Comparison of ENCODE assay signal across 11 cellular contexts in genomic region chr11:64729851-64730382, GRCh38. TPM values are rescaled to one million over a fixed set of nuclear protein-coding genes. Genes with fewer than 3 reads are reported as not detected.
A peak's percentile ranks its signal among the peaks of the same experiment; 100 is the strongest.
DNase-seq lines count a peak whose midpoint lies in the region; ATAC-seq, FAIRE-seq and TF ChIP-seq lines count a peak whose summit lies in the region.
"Had no signal": no experiment of that assay in that cellular context is flagged by ENCODE, and none has a peak within 500 bp of the region (broad histone marks: within the 10 kb centered on the region; RNA-seq: fewer than 3 reads in every experiment).

No MANE protein-coding gene starts in this region.

- H3K4me1 ChIP-seq in IMR-90 (ENCODE audit: control insufficient read depth, insufficient read depth, low read length) = no peaks in the 10 kb centered on the region
- H3K4me1 ChIP-seq in K562 (replicated peaks in 1 of 2; ENCODE audit: control insufficient read depth in 2 of 2, insufficient read depth in 2 of 2, low read length in 2 of 2) = peaks cover 0 to 20% of the 10 kb centered on the region in 2 experiments; a peak in 4 of 5 replicates
- H3K4me1 ChIP-seq in mucosa of descending colon (ENCODE audit: low read depth) = no peaks in the 10 kb centered on the region
- H3K4me1 ChIP-seq: vagina had no signal

- DNase-seq in NCI-H2196 (lab: John Stamatoyannopoulos, UW; ENCODE audit: unreplicated experiment) (peak; percentile 33), NCI-H2196 treated with DMSO at 0.1 percent for 48 hours (lab: John Stamatoyannopoulos, UW; ENCODE audit: unreplicated experiment) (no peak), IMR-90 (no peak), K562 (ENCODE audit: extremely low read depth in 1 of 4, low spot score in 3 of 4) (peak; percentile 63 to 82 (median 78)), mucosa of descending colon (peak in 2 of 3 donors; percentile 71), MCF 10A (ENCODE audit: unreplicated experiment) (no peak), GM20000 (ENCODE audit: low spot score) (no peak)
- DNase-seq: activated CD8-positive, alpha-beta memory T cell treated with anti-CD3 and anti-CD28 coated beads for 24 hours had no signal

- no peak overlapping the region for H2BK15ac ChIP-seq in IMR-90 (ENCODE audit: low read depth, low read length)

- no peak overlapping the region for H3K14ac ChIP-seq in IMR-90 (replicated peaks; ENCODE audit: low read depth, low read length)

- H2AFZ ChIP-seq in IMR-90 (replicated peaks; ENCODE audit: low read length, poor library complexity) (peak overlapping the region; percentile 23), K562 (ENCODE audit: low read depth, low read length) (peak overlapping the region; percentile 60; the same call in 1 of the 2 replicates)

- peak; percentile 35 for FAIRE-seq in K562 (lab: Jason Lieb, UNC)

- H4K91ac ChIP-seq in IMR-90 (ENCODE audit: insufficient read depth, low read depth, low read length) = no peak overlapping the region

- CTCF ChIA-PET in IMR-90 (lab: Yijun Ruan, JAX) = interaction anchor here (0.6 to 0.7 kb wide), 2 partner anchors 237 to 539 kb away, joined by 4 read pairs; no protein-coding TSS in a partner anchor
- CTCF ChIA-PET in K562 (lab: Yijun Ruan, JAX; ENCODE audit: low intra/inter-chr PET ratio) = no interaction called here
- CTCF ChIA-PET in MCF 10A (lab: Yijun Ruan, JAX) = no interaction called here

- H2AK9ac ChIP-seq in IMR-90 (replicated peaks; ENCODE audit: low read depth, low read length, poor library complexity) = peak overlapping the region; percentile 65

- no TSS peak for BruUV-seq in IMR-90 (replicated peaks; lab: Mats Ljungman, UMichigan)
- BruUV-seq in K562 (replicated peaks; lab: Mats Ljungman, UMichigan) = no TSS peak
- no TSS peak for BruUV-seq in MCF 10A (replicated peaks; lab: Mats Ljungman, UMichigan)

- H3K4ac ChIP-seq in IMR-90 (ENCODE audit: low read depth, low read length) = no peak overlapping the region

- ATAC-seq in IMR-90 (ENCODE audit: low read depth) (peak; percentile 74), K562 (peak; percentile 98), mucosa of descending colon (peak; percentile 74), HG02938 (IDR thresholded peaks at IDR 0.05; ENCODE audit: unreplicated experiment) (no peak)

- H3K23ac ChIP-seq in IMR-90 (ENCODE audit: low read depth, low read length) = no peak overlapping the region

- H3K4me1 Mint-ChIP-seq in MCF 10A (ENCODE audit: insufficient read depth, unreplicated experiment) = no peaks in the 10 kb centered on the region

- TF ChIP-seq RAD21 in IMR-90 (IDR thresholded peaks at IDR 0.05; ENCODE audit: low read length) (no peak), K562 (CRISPR knock-in tag; conservative IDR thresholded peaks at IDR 0.05 in 1 of 2, IDR thresholded peaks at IDR 0.05 in 1 of 2) (no peak)

- H3K4me2 ChIP-seq in IMR-90 (ENCODE audit: low read depth, low read length) (no peak overlapping the region), K562 (ENCODE audit: insufficient read depth, low read length) (peak overlapping the region; percentile 59)

- H3K56ac ChIP-seq in IMR-90 (ENCODE audit: extremely low read depth, insufficient read depth, low read length) = no peak overlapping the region

- H4K5ac ChIP-seq in IMR-90 (ENCODE audit: low read depth, low read length) = no peak overlapping the region

- TF ChIP-seq CTCF in IMR-90 (conservative IDR thresholded peaks at IDR 0.05; ENCODE audit: low read depth, low read length) = no peak
- TF ChIP-seq CTCF in K562 (IDR thresholded peaks at IDR 0.05 in 2 of 3, conservative IDR thresholded peaks at IDR 0.05 in 1 of 3; ENCODE audit: insufficient read depth in 2 of 3, low read depth in 1 of 3, low read length in 3 of 3) = no peak
- no peak for TF ChIP-seq CTCF in mucosa of descending colon (IDR thresholded peaks at IDR 0.05)
- TF ChIP-seq CTCF in MCF 10A (IDR thresholded peaks at IDR 0.05; ENCODE audit: unreplicated experiment) = no peak
- no peak for TF ChIP-seq CTCF in GM20000 (IDR thresholded peaks at IDR 0.05; ENCODE audit: extremely low read depth, missing control alignments)

- no peaks in the 10 kb centered on the region for H3K79me2 ChIP-seq in K562 (ENCODE audit: control insufficient read depth, insufficient read depth, low read length)

- H3K9ac ChIP-seq in IMR-90 (ENCODE audit: low read depth, low read length) = no peak overlapping the region
- peak overlapping the region in 1 of 2 experiments; percentile 74; a peak in 2 of 4 replicates for H3K9ac ChIP-seq in K562 (ENCODE audit: insufficient read depth in 1 of 2, low read depth in 2 of 2, low read length in 2 of 2)

- no peak overlapping the region for H2AK5ac ChIP-seq in IMR-90 (ENCODE audit: low read depth, low read length)

- no peak overlapping the region for H3K18ac ChIP-seq in IMR-90 (ENCODE audit: low read depth, low read length)

- no peaks in the 10 kb centered on the region for H3K36me3 Mint-ChIP-seq in MCF 10A (ENCODE audit: insufficient read depth, unreplicated experiment)

- H3K9me3 ChIP-seq in IMR-90 (ENCODE audit: control insufficient read depth, insufficient read depth, low read length) (no peaks in the 10 kb centered on the region), K562 (replicated peaks; ENCODE audit: control insufficient read depth, insufficient read depth, low read depth, low read length) (no peaks in the 10 kb centered on the region), mucosa of descending colon (no peaks in the 10 kb centered on the region)
- H3K9me3 ChIP-seq: vagina had no signal

- no peak overlapping the region for H3K27ac Mint-ChIP-seq in MCF 10A (ENCODE audit: low read depth, unreplicated experiment)

- TF ChIP-seq POLR2A in IMR-90 (IDR thresholded peaks at IDR 0.05; ENCODE audit: low read depth, low read length) = no peak
- TF ChIP-seq POLR2A in K562 (conservative IDR thresholded peaks at IDR 0.05) = no peak

- POLR2A ChIA-PET in IMR-90 (lab: Charles Lee; ENCODE audit: unreplicated experiment) = no interaction called here
- POLR2A ChIA-PET in K562 (lab: Yijun Ruan, JAX) = no interaction called here
- POLR2A ChIA-PET in MCF 10A (lab: Yijun Ruan, JAX) = no interaction called here

- intact Hi-C loops in IMR-90 (cut with micrococcal nuclease) = no loop called here
- intact Hi-C loops in K562 (cut with micrococcal nuclease) = loop anchor here (10.0 kb wide), 1 partner anchor 75 kb away; no protein-coding TSS in a partner anchor
- intact Hi-C loops in mucosa of descending colon (cut with DNase I, micrococcal nuclease) = loop anchor here in 1 of 2 donors (5.0 kb wide), 1 partner anchor 43 kb away; no protein-coding TSS in a partner anchor
- intact Hi-C loops in MCF 10A (cut with micrococcal nuclease) = no loop called here

- H2BK5ac ChIP-seq in IMR-90 (ENCODE audit: low read depth, low read length, poor library complexity, severe bottlenecking) = no peak overlapping the region

- no peaks in the 10 kb centered on the region for H3K9me3 Mint-ChIP-seq in MCF 10A (ENCODE audit: unreplicated experiment)

- H4K20me1 ChIP-seq in IMR-90 (ENCODE audit: insufficient read depth, low read length) (no peaks in the 10 kb centered on the region), K562 (replicated peaks; ENCODE audit: control insufficient read depth, insufficient read depth, low read length) (no peaks in the 10 kb centered on the region)

- H3K36me3 ChIP-seq in IMR-90 (ENCODE audit: control insufficient read depth, insufficient read depth, low read length) (no peaks in the 10 kb centered on the region), K562 (ENCODE audit: control insufficient read depth, insufficient read depth, low read length) (no peaks in the 10 kb centered on the region), mucosa of descending colon (ENCODE audit: low read depth) (no peaks in the 10 kb centered on the region)
- H3K36me3 ChIP-seq: vagina had no signal

- H3K4me3 ChIP-seq in IMR-90 (ENCODE audit: insufficient read depth, low read depth, low read length) = no peak overlapping the region
- H3K4me3 ChIP-seq in K562 = no peak overlapping the region
- H3K4me3 ChIP-seq in mucosa of descending colon = no peak overlapping the region
- H3K4me3 ChIP-seq: vagina had no signal

- H3K27me3 Mint-ChIP-seq in MCF 10A (ENCODE audit: insufficient read depth, unreplicated experiment) = peaks cover 25% of the 10 kb centered on the region

- H3K4me3 Mint-ChIP-seq in MCF 10A (ENCODE audit: unreplicated experiment) = no peak overlapping the region

- H2BK120ac ChIP-seq in IMR-90 (ENCODE audit: low read depth, low read length) = no peak overlapping the region

- no peak overlapping the region for H2BK20ac ChIP-seq in IMR-90 (ENCODE audit: low read depth, low read length)

- in situ Hi-C loops in IMR-90 (cut with MboI; ENCODE audit: low sequenced_read_pairs) (no loop called here), K562 (cut with MboI) (no loop called here)

- no peak for TF ChIP-seq EP300 in K562 (IDR thresholded peaks at IDR 0.05; ENCODE audit: low read length)

- H3K27ac ChIP-seq in IMR-90 (ENCODE audit: insufficient read depth, low read length) (no peak overlapping the region), K562 (ENCODE audit: extremely low read depth, low read depth, low read length) (no peak overlapping the region)
- H3K27ac ChIP-seq: RWPE1, vagina had no signal

- no peak overlapping the region for H4K8ac ChIP-seq in IMR-90 (ENCODE audit: low read depth in 2 of 2, low read length in 2 of 2)

- H3K27me3 ChIP-seq in IMR-90 (ENCODE audit: control insufficient read depth, insufficient read depth, low read length) (peaks cover 50% of the 10 kb centered on the region), K562 (ENCODE audit: control insufficient read depth in 2 of 2, insufficient read depth in 2 of 2, low read length in 2 of 2) (peaks cover 0 to 4% of the 10 kb centered on the region in 2 experiments; a peak in 1 of 5 replicates)
- H3K27me3 ChIP-seq: vagina had no signal

- dilution Hi-C loops in IMR-90 (cut with HindIII; ENCODE audit: low sequenced_read_pairs, unreplicated experiment) = no loop called here

- H3K9me1 ChIP-seq in IMR-90 (ENCODE audit: insufficient read depth, low read length) (no peaks in the 10 kb centered on the region), K562 (ENCODE audit: control insufficient read depth, insufficient read depth, low read length) (no peaks in the 10 kb centered on the region)

- 64% methylated on average over 3 of the region's 21 CpGs; no CpG with 5 or more reads in 1 of the 2 experiments for WGBS in IMR-90 (ENCODE audit: extremely low coverage in 2 of 2, insufficient read length in 1 of 2), 2 experiments
- 28% methylated on average over 16 of the region's 21 CpGs for WGBS in K562 (ENCODE audit: insufficient coverage, low coverage, missing lambda C conversion rate)

- H3K79me1 ChIP-seq in IMR-90 (ENCODE audit: low read depth in 1 of 2, low read length in 2 of 2) = no peaks in the 10 kb centered on the region

RNA-seq across cellular contexts. Expression of gene NRXN2, which starts 6.9 kb away (rescaled TPM):
- total RNA-seq in IMR-90 (2012; rRNA removed) (0.18 and 0.28 TPM in 2 replicates), K562 (2014; rRNA removed) (0.45 and 0.53 TPM in 2 replicates), K562 (2014; rRNA removed; fragmentation: Illumina TruSeq; extraction: Trizol) (not detected in 2 replicates), K562 (2015; rRNA removed; fragmentation: Illumina TruSeq; extraction: Trizol) (0.11 TPM in 1 of 2 replicates, not detected in the other), K562 (2021) (0.47 and 0.69 TPM in 2 replicates), mucosa of descending colon (10 to 100 TPM in 1 of 3 donors, 1 to 10 TPM in 2; 3.9 to 42.0 (median 6.9) TPM), MCF 10A (2022) (not detected in 2 replicates)
- polyA plus RNA-seq in IMR-90 (2012; rRNA removed) (0.13 and 0.22 TPM in 2 replicates), K562 (2011; rRNA removed) (0.15 and 0.18 TPM in 2 replicates), K562 (2014; fragmentation: Illumina TruSeq; extraction: Trizol) (0.07 and 0.08 TPM in 2 replicates), K562 (2014; fragmentation: Nextera tagmentation; extraction: Ambion mirVana) (not detected), K562 (2014; rRNA removed) (0.12 TPM in 1 of 2 replicates, not detected in the other)
- 0.17 and 0.21 TPM in 2 replicates for polyA plus RNA-seq in IMR-90 (2012; cell fraction: cytosol; rRNA removed)
- polyA plus RNA-seq in IMR-90 (2012; cell fraction: nucleus; rRNA removed; ENCODE audit: low replicate concordance) = 0.39 and 0.55 TPM in 2 replicates
- total RNA-seq in K562 (2011; cell fraction: chromatin; rRNA removed; ENCODE audit: low replicate concordance) = 0.81 and 1.7 TPM in 2 replicates
- 2.2 and 2.4 TPM in 2 replicates for total RNA-seq in K562 (2011; cell fraction: nucleolus; rRNA removed)
- 1.5 and 2.8 TPM in 2 replicates for total RNA-seq in K562 (2011; cell fraction: nucleoplasm; rRNA removed)
- polyA plus RNA-seq in K562 (2011; cell fraction: cytosol; rRNA removed) = 0.09 and 1.3 TPM in 2 replicates
- polyA plus RNA-seq in K562 (2011; cell fraction: nucleus; rRNA removed) = 0.70 and 0.88 TPM in 2 replicates
- polyA plus RNA-seq in K562 (2012) = 0.33 and 0.36 TPM in 2 replicates
- polyA minus RNA-seq in K562 (2011; rRNA and poly(A)+ RNA removed) = 0.09 and 0.53 TPM in 2 replicates
- polyA minus RNA-seq in K562 (2011; cell fraction: cytosol; rRNA and poly(A)+ RNA removed) = 3.1 TPM in 1 of 2 replicates, not detected in the other
- 1.3 and 1.7 TPM in 2 replicates for polyA minus RNA-seq in K562 (2011; cell fraction: nucleus; rRNA and poly(A)+ RNA removed)

RNA-seq across cellular contexts. Expression of gene RASGRP2, which starts 14.0 kb away (rescaled TPM):
- total RNA-seq in IMR-90 (2012; rRNA removed) (not detected in 2 replicates), K562 (2014; rRNA removed) (10.8 and 12.3 TPM in 2 replicates), K562 (2014; rRNA removed; fragmentation: Illumina TruSeq; extraction: Trizol) (4.2 and 5.3 TPM in 2 replicates), K562 (2015; rRNA removed; fragmentation: Illumina TruSeq; extraction: Trizol) (4.1 and 5.0 TPM in 2 replicates), K562 (2021) (14.6 and 15.8 TPM in 2 replicates), mucosa of descending colon (10 to 100 TPM in 1 of 3 donors, 1 to 10 TPM in 2; 3.3 to 25.6 (median 9.7) TPM), MCF 10A (2022) (not detected in 2 replicates)
- polyA plus RNA-seq in IMR-90 (2012; rRNA removed) (0.82 and 1.2 TPM in 2 replicates), K562 (2011; rRNA removed) (15.7 and 16.6 TPM in 2 replicates), K562 (2014; fragmentation: Illumina TruSeq; extraction: Trizol) (5.5 and 6.3 TPM in 2 replicates), K562 (2014; fragmentation: Nextera tagmentation; extraction: Ambion mirVana) (1 to 10 TPM in 1 of 2 experiments, under 1 TPM in 1; 0.87 to 1.1 TPM), K562 (2014; rRNA removed) (15.8 and 22.7 TPM in 2 replicates)
- 0.93 TPM in 1 of 2 replicates, not detected in the other for polyA plus RNA-seq in IMR-90 (2012; cell fraction: cytosol; rRNA removed)
- 1.2 and 1.9 TPM in 2 replicates for polyA plus RNA-seq in IMR-90 (2012; cell fraction: nucleus; rRNA removed; ENCODE audit: low replicate concordance)
- 26.8 and 84.8 TPM in 2 replicates for total RNA-seq in K562 (2011; cell fraction: chromatin; rRNA removed; ENCODE audit: low replicate concordance)
- total RNA-seq in K562 (2011; cell fraction: nucleolus; rRNA removed) = 33.2 and 45.9 TPM in 2 replicates
- total RNA-seq in K562 (2011; cell fraction: nucleoplasm; rRNA removed) = 30.1 and 31.5 TPM in 2 replicates
- polyA plus RNA-seq in K562 (2011; cell fraction: cytosol; rRNA removed) = 13.8 and 38.4 TPM in 2 replicates
- polyA plus RNA-seq in K562 (2011; cell fraction: nucleus; rRNA removed) = 53.6 and 109 TPM in 2 replicates
- 19.5 and 23.1 TPM in 2 replicates for polyA plus RNA-seq in K562 (2012)
- polyA minus RNA-seq in K562 (2011; rRNA and poly(A)+ RNA removed) = 3.7 and 10.1 TPM in 2 replicates
- 12.1 and 13.2 TPM in 2 replicates for polyA minus RNA-seq in K562 (2011; cell fraction: cytosol; rRNA and poly(A)+ RNA removed)
- 16.0 and 20.5 TPM in 2 replicates for polyA minus RNA-seq in K562 (2011; cell fraction: nucleus; rRNA and poly(A)+ RNA removed)

RNA-seq across cellular contexts. Expression of gene PYGM, which starts 29.9 kb away (rescaled TPM):
- under 0.01 and 0.18 TPM in 2 replicates for total RNA-seq in IMR-90 (2012; rRNA removed)
- polyA plus RNA-seq in IMR-90 (2012; rRNA removed) = 0.21 and 0.46 TPM in 2 replicates
- 0.08 and 0.31 TPM in 2 replicates for polyA plus RNA-seq in IMR-90 (2012; cell fraction: cytosol; rRNA removed)
- polyA plus RNA-seq in IMR-90 (2012; cell fraction: nucleus; rRNA removed; ENCODE audit: low replicate concordance) = 0.58 and 0.64 TPM in 2 replicates
- total RNA-seq in K562 (2011; cell fraction: chromatin; rRNA removed; ENCODE audit: low replicate concordance) = 3.2 and 8.8 TPM in 2 replicates
- 2.1 and 2.3 TPM in 2 replicates for total RNA-seq in K562 (2011; cell fraction: nucleolus; rRNA removed)
- total RNA-seq in K562 (2011; cell fraction: nucleoplasm; rRNA removed) = 2.2 and 2.8 TPM in 2 replicates
- total RNA-seq in K562 (2014; rRNA removed) = 0.65 and 1.5 TPM in 2 replicates
- 0.29 and 0.32 TPM in 2 replicates for total RNA-seq in K562 (2014; rRNA removed; fragmentation: Illumina TruSeq; extraction: Trizol)
- total RNA-seq in K562 (2015; rRNA removed; fragmentation: Illumina TruSeq; extraction: Trizol) = 0.33 and 0.60 TPM in 2 replicates
- total RNA-seq in K562 (2021) = 0.69 and 1.2 TPM in 2 replicates
- polyA plus RNA-seq in K562 (2011; rRNA removed) = 0.72 and 1.2 TPM in 2 replicates
- polyA plus RNA-seq in K562 (2011; cell fraction: cytosol; rRNA removed) = 0.59 and 1.3 TPM in 2 replicates
- polyA plus RNA-seq in K562 (2011; cell fraction: nucleus; rRNA removed) = 1.7 and 3.2 TPM in 2 replicates
- polyA plus RNA-seq in K562 (2012) = 0.68 and 0.82 TPM in 2 replicates
- 0.76 and 0.87 TPM in 2 replicates for polyA plus RNA-seq in K562 (2014; fragmentation: Illumina TruSeq; extraction: Trizol)
- polyA plus RNA-seq in K562 (2014; fragmentation: Nextera tagmentation; extraction: Ambion mirVana) = under 1 TPM; 0.07 to 0.11 TPM
- polyA plus RNA-seq in K562 (2014; rRNA removed) = 0.55 and 0.68 TPM in 2 replicates
- polyA minus RNA-seq in K562 (2011; rRNA and poly(A)+ RNA removed) = 0.42 and 0.53 TPM in 2 replicates
- polyA minus RNA-seq in K562 (2011; cell fraction: cytosol; rRNA and poly(A)+ RNA removed) = 2.1 and 3.9 TPM in 2 replicates
- polyA minus RNA-seq in K562 (2011; cell fraction: nucleus; rRNA and poly(A)+ RNA removed) = 0.78 and 2.2 TPM in 2 replicates
- total RNA-seq in mucosa of descending colon = 10 to 100 TPM in 1 of 3 donors, 1 to 10 TPM in 2; 2.0 to 21.1 (median 2.8) TPM
- total RNA-seq in MCF 10A (2022) = 0.09 and 0.10 TPM in 2 replicates

RNA-seq across cellular contexts. Expression of gene SF1, which starts 48.4 kb away (rescaled TPM):
- 56.8 and 76.1 TPM in 2 replicates for total RNA-seq in IMR-90 (2012; rRNA removed)
- polyA plus RNA-seq in IMR-90 (2012; rRNA removed) = 75.0 and 88.0 TPM in 2 replicates
- polyA plus RNA-seq in IMR-90 (2012; cell fraction: cytosol; rRNA removed) = 103 and 112 TPM in 2 replicates
- polyA plus RNA-seq in IMR-90 (2012; cell fraction: nucleus; rRNA removed; ENCODE audit: low replicate concordance) = 263 and 388 TPM in 2 replicates
- 535 and 698 TPM in 2 replicates for total RNA-seq in K562 (2011; cell fraction: chromatin; rRNA removed; ENCODE audit: low replicate concordance)
- 252 and 253 TPM in 2 replicates for total RNA-seq in K562 (2011; cell fraction: nucleolus; rRNA removed)
- total RNA-seq in K562 (2011; cell fraction: nucleoplasm; rRNA removed) = 451 and 617 TPM in 2 replicates
- total RNA-seq in K562 (2014; rRNA removed) = 141 and 158 TPM in 2 replicates
- total RNA-seq in K562 (2014; rRNA removed; fragmentation: Illumina TruSeq; extraction: Trizol) = 111 and 122 TPM in 2 replicates
- total RNA-seq in K562 (2015; rRNA removed; fragmentation: Illumina TruSeq; extraction: Trizol) = 78.3 and 84.0 TPM in 2 replicates
- total RNA-seq in K562 (2021) = 295 and 334 TPM in 2 replicates
- 64.3 and 88.2 TPM in 2 replicates for polyA plus RNA-seq in K562 (2011; rRNA removed)
- 38.0 and 43.0 TPM in 2 replicates for polyA plus RNA-seq in K562 (2011; cell fraction: cytosol; rRNA removed)
- 224 and 275 TPM in 2 replicates for polyA plus RNA-seq in K562 (2011; cell fraction: nucleus; rRNA removed)
- polyA plus RNA-seq in K562 (2012) = 197 and 225 TPM in 2 replicates
- 207 and 244 TPM in 2 replicates for polyA plus RNA-seq in K562 (2014; fragmentation: Illumina TruSeq; extraction: Trizol)
- 10 to 100 TPM; 13.1 to 14.0 TPM for polyA plus RNA-seq in K562 (2014; fragmentation: Nextera tagmentation; extraction: Ambion mirVana)
- polyA plus RNA-seq in K562 (2014; rRNA removed) = 123 and 131 TPM in 2 replicates
- polyA minus RNA-seq in K562 (2011; rRNA and poly(A)+ RNA removed) = 94.0 and 130 TPM in 2 replicates
- polyA minus RNA-seq in K562 (2011; cell fraction: cytosol; rRNA and poly(A)+ RNA removed) = 61.7 and 83.6 TPM in 2 replicates
- polyA minus RNA-seq in K562 (2011; cell fraction: nucleus; rRNA and poly(A)+ RNA removed) = 141 and 236 TPM in 2 replicates
- 100 to 1,000 TPM; 223 to 317 (median 241) TPM for total RNA-seq in mucosa of descending colon
- total RNA-seq in MCF 10A (2022) = 446 and 503 TPM in 2 replicates

Comparison
In these comparisons a context has a peak if more than half of its experiments do, and no peak if none do; other contexts are left out.
1. DNase-seq: peak in NCI-H2196 (single experiment), K562 (4 of 4) and mucosa of descending colon (2 of 3); none in NCI-H2196 treated with DMSO at 0.1 percent for 48 hours (single experiment), IMR-90 (single experiment), MCF 10A (single experiment) and GM20000 (single experiment).